In the genomic region with DNA sequence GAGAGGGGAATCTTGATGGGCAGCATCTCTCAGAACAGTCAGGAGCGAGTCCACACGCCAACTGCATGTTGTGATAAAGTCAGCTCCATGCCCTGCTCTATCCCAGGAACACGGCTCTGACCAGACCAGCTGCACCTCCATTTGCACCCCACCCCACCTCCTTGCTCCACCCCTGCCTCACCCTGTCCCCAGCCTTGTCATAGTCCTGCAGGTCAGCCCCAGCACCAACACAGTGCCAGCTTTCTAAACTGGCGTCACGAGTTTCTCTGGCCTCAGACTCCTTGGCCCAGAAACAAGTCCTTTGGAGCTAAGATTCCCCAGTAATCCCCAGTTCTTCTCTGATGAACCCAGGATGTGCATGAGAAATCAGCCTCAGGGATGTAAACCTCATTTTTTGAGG, we compare ENCODE assay signal across 24 cellular contexts. TPM values are rescaled to one million over a fixed set of nuclear protein-coding genes. Genes with fewer than 3 reads are reported as not detected.
"Had no signal": no experiment of that assay in that cellular context is flagged by ENCODE, and none has a peak within 500 bp of the region (broad histone marks: within the 10 kb centered on the region; RNA-seq: fewer than 3 reads in every experiment).

No MANE protein-coding gene starts in this region.

- H2AFZ ChIP-seq: hepatocyte had no signal

- H3K4me2 ChIP-seq: hepatocyte had no signal

- H3K4me3 ChIP-seq: gastroesophageal sphincter, heart left ventricle, hepatocyte, left lung, lower lobe of right lung, ovary, psoas muscle, suprapubic skin, thyroid gland had no signal

- H3K27me3 ChIP-seq: gastroesophageal sphincter, heart left ventricle, left lung, ovary, suprapubic skin, thyroid gland had no signal

- H3K27ac ChIP-seq: foreskin keratinocyte, gastroesophageal sphincter, hepatocyte, left lung, lower lobe of right lung, ovary, psoas muscle, suprapubic skin, thyroid gland had no signal

- ATAC-seq: effector memory CD8-positive, alpha-beta T cell; foreskin keratinocyte; gastroesophageal sphincter; left lung; lower lobe of right lung; naive thymus-derived CD8-positive, alpha-beta T cell; sciatic nerve; stimulated activated effector memory CD8-positive, alpha-beta T cell treated with anti-CD3 and anti-CD28 coated beads, Interleukin-12 subunit alpha, Interleukin-12 subunit beta, amount 100 ng/mL, for 72 hours had no signal

- DNase-seq: cortex of kidney; effector memory CD8-positive, alpha-beta T cell; erythroblast; foreskin keratinocyte; heart left ventricle; kidney; left lung; lower lobe of right lung; naive thymus-derived CD8-positive, alpha-beta T cell; nephron progenitor cell; occipital lobe; ovary; psoas muscle; stimulated activated CD4-positive, alpha-beta T cell treated with anti-CD3 and anti-CD28 coated beads, Interleukin-2, amount 100 ng/mL, for 24 hours; stimulated activated CD4-positive, alpha-beta T cell treated with anti-CD3 and anti-CD28 coated beads, Interleukin-4, amount 100 ng/mL, for 24 hours; thyroid gland had no signal

- H3K4me1 ChIP-seq: foreskin keratinocyte, left lung, lower lobe of right lung, psoas muscle had no signal

- H3K9me3 ChIP-seq: gastroesophageal sphincter, heart left ventricle, left lung, lower lobe of right lung, ovary, psoas muscle, suprapubic skin, thyroid gland had no signal

- H3K36me3 ChIP-seq: gastroesophageal sphincter, heart left ventricle, left lung, lower lobe of right lung, ovary, suprapubic skin, thyroid gland had no signal

RNA-seq across cellular contexts. Expression of a gene that starts 23.5 kb away (rescaled TPM):
- total RNA-seq: fibroblast of lung; foreskin keratinocyte; myocyte; naive thymus-derived CD8-positive, alpha-beta T cell; renal cortical epithelial cell had no signal
- polyA plus RNA-seq: fibroblast of lung, foreskin keratinocyte had no signal
